ENCODE assay signal across 2 cellular contexts in genomic region chr6:6486595-6486994, GRCh38.
TF ChIP-seq lines count a peak whose summit lies in the region.

No MANE protein-coding gene starts in this region.

TF ChIP-seq in HepG2, 621 proteins besides CTCF, POLR2A, EP300 and RAD21:
- peak; percentile 49; the same call in 1 of the 2 replicates for TF ChIP-seq MAFF (IDR thresholded peaks at IDR 0.05; ENCODE audit: low read depth, low read length)
- peak; percentile 49 to 51 for TF ChIP-seq MAFK (conservative IDR thresholded peaks at IDR 0.05 in 1 of 2, IDR thresholded peaks at IDR 0.05 in 1 of 2; ENCODE audit: low read length in 2 of 2)
- TF ChIP-seq, protein P1, sequence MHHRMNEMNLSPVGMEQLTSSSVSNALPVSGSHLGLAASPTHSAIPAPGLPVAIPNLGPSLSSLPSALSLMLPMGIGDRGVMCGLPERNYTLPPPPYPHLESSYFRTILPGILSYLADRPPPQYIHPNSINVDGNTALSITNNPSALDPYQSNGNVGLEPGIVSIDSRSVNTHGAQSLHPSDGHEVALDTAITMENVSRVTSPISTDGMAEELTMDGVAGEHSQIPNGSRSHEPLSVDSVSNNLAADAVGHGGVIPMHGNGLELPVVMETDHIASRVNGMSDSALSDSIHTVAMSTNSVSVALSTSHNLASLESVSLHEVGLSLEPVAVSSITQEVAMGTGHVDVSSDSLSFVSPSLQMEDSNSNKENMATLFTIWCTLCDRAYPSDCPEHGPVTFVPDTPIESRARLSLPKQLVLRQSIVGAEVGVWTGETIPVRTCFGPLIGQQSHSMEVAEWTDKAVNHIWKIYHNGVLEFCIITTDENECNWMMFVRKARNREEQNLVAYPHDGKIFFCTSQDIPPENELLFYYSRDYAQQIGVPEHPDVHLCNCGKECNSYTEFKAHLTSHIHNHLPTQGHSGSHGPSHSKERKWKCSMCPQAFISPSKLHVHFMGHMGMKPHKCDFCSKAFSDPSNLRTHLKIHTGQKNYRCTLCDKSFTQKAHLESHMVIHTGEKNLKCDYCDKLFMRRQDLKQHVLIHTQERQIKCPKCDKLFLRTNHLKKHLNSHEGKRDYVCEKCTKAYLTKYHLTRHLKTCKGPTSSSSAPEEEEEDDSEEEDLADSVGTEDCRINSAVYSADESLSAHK (CRISPR knock-in tag; IDR thresholded peaks at IDR 0.05; ENCODE audit: borderline replicate concordance) = no peak

TF ChIP-seq in GM12878, 131 proteins besides CTCF, POLR2A, EP300 and RAD21:
- no peak for TF ChIP-seq BCL11A (IDR thresholded peaks at IDR 0.05; ENCODE audit: low read depth, low read length)
- TF ChIP-seq TAF1 (IDR thresholded peaks at IDR 0.05; ENCODE audit: borderline replicate concordance, low read depth, low read length) = no peak
- no peak for TF ChIP-seq YBX1 (IDR thresholded peaks at IDR 0.05)
TF ChIP-seq in GM12878: peak in this region for 0.
